ENCODE assay signal across 8 cellular contexts in the genomic region with DNA sequence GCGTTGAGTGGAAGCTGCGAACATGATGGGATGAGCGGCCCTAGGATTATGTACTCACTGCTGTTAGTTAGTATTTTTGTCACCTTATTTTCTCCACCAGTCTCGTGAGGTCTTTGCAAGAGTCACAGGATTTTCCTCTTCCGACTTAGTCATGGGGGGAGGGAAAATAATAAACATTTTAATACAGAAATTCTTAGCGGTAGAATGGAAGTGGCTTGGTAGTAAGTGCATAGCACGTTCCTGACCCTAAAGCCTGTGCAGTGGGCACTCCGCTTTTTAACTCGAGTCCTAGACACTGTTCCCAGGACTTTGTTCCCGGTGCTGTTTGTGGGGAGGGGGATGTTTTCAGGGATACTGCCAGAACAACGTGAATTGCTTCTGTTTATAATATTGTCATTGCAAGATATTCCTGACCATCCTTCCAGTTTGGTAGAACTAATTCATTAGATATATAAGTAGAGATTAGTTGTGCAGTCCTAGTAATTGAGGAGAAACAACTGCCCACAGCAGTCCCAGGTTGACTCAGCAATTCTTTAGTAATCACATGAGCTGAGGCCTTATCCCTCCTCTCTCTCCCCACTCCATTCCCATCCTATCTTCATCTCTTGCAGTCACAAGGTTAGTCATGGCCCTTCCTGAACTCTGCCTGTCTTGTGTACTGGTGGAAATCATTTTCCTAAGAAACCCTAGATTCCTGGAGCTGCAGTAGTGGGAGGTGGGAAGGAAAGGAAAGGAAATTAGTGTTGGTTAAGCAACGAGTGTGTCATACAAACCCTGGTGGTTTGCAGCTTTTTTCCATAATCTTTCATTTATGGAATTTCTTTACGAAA. TPM values are rescaled to one million over a fixed set of nuclear protein-coding genes. Genes with fewer than 3 reads are reported as not detected.
DNase-seq lines count a peak whose midpoint lies in the region; ATAC-seq lines count a peak whose summit lies in the region.

No MANE protein-coding gene starts in this region.

- peak overlapping the region; percentile 84 for H3K27ac ChIP-seq in thymus (ENCODE audit: low read depth)

- intact Hi-C loops in left colon (cut with DNase I, micrococcal nuclease): no loop called here

- no peaks in the 10 kb centered on the region for H3K27me3 ChIP-seq in thymus (ENCODE audit: control insufficient read depth, insufficient read depth)

- ATAC-seq in GM21786 (IDR thresholded peaks at IDR 0.05; ENCODE audit: unreplicated experiment) (no peak), left colon (no peak)

- H3K4me3 ChIP-seq in thymus (ENCODE audit: low read length): peak overlapping the region; percentile 76

- DNase-seq in Daoy (ENCODE audit: low read depth): peak; percentile 70
- peak; percentile 17 for DNase-seq in HT-29 (ENCODE audit: low spot score)
- DNase-seq in amniotic epithelial cell (ENCODE audit: low read depth): peak; percentile 99
- DNase-seq in iris pigment epithelial cell (ENCODE audit: low read depth): peak; percentile 85
- no peak for DNase-seq in NCI-H2081 (lab: John Stamatoyannopoulos, UW)
- DNase-seq in left colon: no peak

- peaks cover 3% of the 10 kb centered on the region for H3K36me3 ChIP-seq in thymus (ENCODE audit: control insufficient read depth, insufficient read depth)

- peaks cover 7% of the 10 kb centered on the region for H3K4me1 ChIP-seq in thymus (ENCODE audit: control insufficient read depth, insufficient read depth, low read length)

- 12% methylated on average over 13 of the region's 13 CpGs for WGBS in thymus

- no peaks in the 10 kb centered on the region for H3K9me3 ChIP-seq in thymus (ENCODE audit: control insufficient read depth)

RNA-seq across cellular contexts. Expression of a gene that starts 0.8 kb away (rescaled TPM):
- 22.0 and 26.9 TPM in 2 replicates for total RNA-seq in Daoy (2014; rRNA removed; shearing (Covaris generic))
- total RNA-seq in HT-29 (2014; rRNA removed; shearing (Covaris generic)): 2.1 and 4.2 TPM in 2 replicates
- polyA plus RNA-seq in thymus: 27.0 TPM
- 1 to 10 TPM; 6.2 to 9.4 TPM for total RNA-seq in left colon

RNA-seq across cellular contexts. Expression of a gene that starts 1.0 kb away (rescaled TPM):
- total RNA-seq in Daoy (2014; rRNA removed; shearing (Covaris generic)): 13.6 and 16.2 TPM in 2 replicates
- 2.8 and 6.6 TPM in 2 replicates for total RNA-seq in HT-29 (2014; rRNA removed; shearing (Covaris generic))
- 6.3 TPM for polyA plus RNA-seq in thymus
- total RNA-seq in left colon: 1 to 10 TPM; 8.3 to 9.5 TPM

Comparison
In these comparisons a context has a peak if more than half of its experiments do, and no peak if none do; other contexts are left out.
1. DNase-seq: peak in Daoy (single experiment), HT-29 (single experiment), amniotic epithelial cell (single experiment) and iris pigment epithelial cell (single experiment); none in NCI-H2081 (0 of 2) and left colon (0 of 2).